13 cellular contexts compared by ENCODE assay signal in the genomic region with DNA sequence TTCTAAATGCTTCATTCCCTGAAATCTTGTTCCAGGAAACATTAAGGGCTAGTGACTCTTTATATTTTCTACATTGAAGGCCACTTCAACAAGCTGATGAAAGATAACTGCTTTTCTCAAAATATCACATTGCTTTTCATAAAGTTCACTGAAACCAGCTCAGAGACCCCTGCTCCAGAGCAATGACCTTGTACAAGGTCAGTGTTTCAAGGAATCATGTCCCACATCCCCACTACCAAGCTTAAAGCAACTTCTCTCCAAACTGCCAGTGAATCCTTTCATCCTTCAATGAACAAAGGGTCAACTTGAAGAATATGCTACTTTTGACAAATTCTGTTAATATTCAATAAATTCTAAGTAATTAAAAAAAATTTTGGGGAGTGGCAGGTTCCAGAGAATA. TPM values are rescaled to one million over a fixed set of nuclear protein-coding genes. Genes with fewer than 3 reads are reported as not detected.
A peak's percentile ranks its signal among the peaks of the same experiment; 100 is the strongest.
DNase-seq lines count a peak whose midpoint lies in the region; ATAC-seq and TF ChIP-seq lines count a peak whose summit lies in the region.
"Had no signal": no experiment of that assay in that cellular context is flagged by ENCODE, and none has a peak within 500 bp of the region (broad histone marks: within the 10 kb centered on the region; RNA-seq: fewer than 3 reads in every experiment).

No MANE protein-coding gene starts in this region.

- H4K20me1 ChIP-seq in BLaER1 (no peaks in the 10 kb centered on the region), DND-41 (ENCODE audit: insufficient read depth, low read length) (no peaks in the 10 kb centered on the region)

- peak overlapping the region; percentile 55; the same call in 1 of the 2 replicates for H3K9ac ChIP-seq in BLaER1
- no peak overlapping the region for H3K9ac ChIP-seq in DND-41 (ENCODE audit: low read depth, low read length)

- no peaks in the 10 kb centered on the region for H3K27me3 ChIP-seq in BLaER1
- H3K27me3 ChIP-seq in DND-41 (ENCODE audit: insufficient read depth, low read length, poor library complexity) = no peaks in the 10 kb centered on the region
- H3K27me3 ChIP-seq in ascending aorta = no peaks in the 10 kb centered on the region
- H3K27me3 ChIP-seq in psoas muscle (ENCODE audit: insufficient read depth in 3 of 3, low read length in 2 of 3) = no peaks in the 10 kb centered on the region

- H3K4me2 ChIP-seq in BLaER1 (peak overlapping the region; percentile 83), DND-41 (ENCODE audit: insufficient read depth, low read length) (no peak overlapping the region)

- no peak overlapping the region for H3K4me3 ChIP-seq in BLaER1
- H3K4me3 ChIP-seq in DND-41 (ENCODE audit: low read depth in 1 of 2, low read length in 2 of 2) = no peak overlapping the region
- H3K4me3 ChIP-seq in ascending aorta = no peak overlapping the region
- no peak overlapping the region for H3K4me3 ChIP-seq in psoas muscle

- H3K36me3 ChIP-seq in BLaER1 (peaks cover 18% of the 10 kb centered on the region; the same call in 1 of the 2 replicates), DND-41 (ENCODE audit: insufficient read depth, low read length) (peaks cover 27% of the 10 kb centered on the region; the same call in 1 of the 2 replicates), ascending aorta (peaks cover 14 to 28% of the 10 kb centered on the region in 2 donors), psoas muscle (ENCODE audit: insufficient read depth in 1 of 2, low read depth in 1 of 2) (peaks cover 0 to 9% of the 10 kb centered on the region in 2 donors)

- intact Hi-C loops in ascending aorta (cut with DNase I) (no loop called here), psoas muscle (cut with DNase I) (loop anchor here in 1 of 2 donors (10.0 kb wide), 1 partner anchor 349 kb away; no protein-coding TSS in a partner anchor)

- H3K9me3 ChIP-seq in BLaER1 (no peaks in the 10 kb centered on the region), DND-41 (ENCODE audit: insufficient read depth, low read length, severe bottlenecking) (no peaks in the 10 kb centered on the region), ascending aorta (no peaks in the 10 kb centered on the region), psoas muscle (no peaks in the 10 kb centered on the region)

- TF ChIP-seq CTCF in DND-41 (IDR thresholded peaks at IDR 0.05; ENCODE audit: borderline replicate concordance, extremely low read depth, low read length, poor library complexity, severe bottlenecking) (no peak), ascending aorta (IDR thresholded peaks at IDR 0.05) (no peak), psoas muscle (IDR thresholded peaks at IDR 0.05) (no peak)

- H3K4me1 ChIP-seq in BLaER1 (peaks cover 83% of the 10 kb centered on the region), DND-41 (ENCODE audit: insufficient read depth, low read length) (peaks cover 27% of the 10 kb centered on the region), ascending aorta (peaks cover 10 to 40% of the 10 kb centered on the region in 2 donors), psoas muscle (peaks cover 64% of the 10 kb centered on the region)

- H3K27ac ChIP-seq in BLaER1 (peak overlapping the region; percentile 81), DND-41 (ENCODE audit: low read length) (peak overlapping the region; percentile 52; the same call in 1 of the 2 replicates), ascending aorta (peak overlapping the region; percentile 74 to 76), psoas muscle (peak overlapping the region; percentile 85)
- H3K27ac ChIP-seq: C4-2B had no signal

- no peak for DNase-seq in DND-41
- DNase-seq in ascending aorta (ENCODE audit: low spot score in 2 of 2) = no peak
- no peak for DNase-seq in psoas muscle
- no peak for DNase-seq in DMS53 (lab: John Stamatoyannopoulos, UW)
- DNase-seq in NCI-H2029 (lab: John Stamatoyannopoulos, UW) = no peak
- no peak for DNase-seq in activated gamma-delta T cell treated with Interleukin-2 at 50 U/mL for 16 hours
- DNase-seq: aorta; NCI-H2107; stimulated activated CD4-positive, alpha-beta T cell treated with anti-CD3 and anti-CD28 coated beads, Interleukin-12 subunit alpha, Interleukin-12 subunit beta, amount 100 ng/mL, for 4 hours; T1000 had no signal

- H2AFZ ChIP-seq in DND-41 (ENCODE audit: low read depth, low read length) = no peak overlapping the region

- no peaks in the 10 kb centered on the region for H3K79me2 ChIP-seq in DND-41 (ENCODE audit: insufficient read depth, low read length)

- no peak; the same call in 2 of the 3 replicates for ATAC-seq in DND-41 (ENCODE audit: insufficient read depth, low read depth)
- no peak for ATAC-seq in psoas muscle

RNA-seq across cellular contexts. Expression of gene SPATA24, which starts 12.0 kb away (rescaled TPM):
- total RNA-seq in ascending aorta = not detected
- total RNA-seq in psoas muscle = 10 to 100 TPM in 2 of 4 donors, 1 to 10 TPM in 2; 6.7 to 14.6 (median 10.6) TPM
- 10 to 100 TPM; 11.2 to 18.8 (median 18.3) TPM for polyA plus RNA-seq in psoas muscle

RNA-seq across cellular contexts. Expression of gene PROB1, which starts 21.0 kb away (rescaled TPM):
- total RNA-seq in ascending aorta (4.3 TPM), psoas muscle (10 to 100 TPM; 42.3 to 86.7 (median 67.9) TPM)
- 10 to 100 TPM; 15.2 to 31.3 (median 30.1) TPM for polyA plus RNA-seq in psoas muscle

RNA-seq across cellular contexts. Expression of gene DNAJC18, which starts 23.5 kb away (rescaled TPM):
- total RNA-seq in ascending aorta = 8.4 TPM
- total RNA-seq in psoas muscle = 10 to 100 TPM in 2 of 4 donors, 1 to 10 TPM in 2; 9.0 to 10.7 (median 10.2) TPM
- 10 to 100 TPM in 2 of 3 donors, 1 to 10 TPM in 1; 2.6 to 14.5 (median 13.7) TPM for polyA plus RNA-seq in psoas muscle

RNA-seq across cellular contexts. Expression of gene MZB1, which starts 26.2 kb away (rescaled TPM):
- total RNA-seq in ascending aorta (8.0 TPM), psoas muscle (1 to 10 TPM in 2 of 4 donors, under 1 TPM in 2; 0.57 to 1.2 (median 0.84) TPM)
- polyA plus RNA-seq in psoas muscle = under 1 TPM; 0.03 to 0.25 (median 0.25) TPM

RNA-seq across cellular contexts. Expression of gene SLC23A1, which starts 32.8 kb away (rescaled TPM):
- total RNA-seq in ascending aorta = not detected
- total RNA-seq in psoas muscle = not detected
- under 1 TPM in 1 of 3 donors, not detected in 2; 0.03 TPM for polyA plus RNA-seq in psoas muscle
- total RNA-seq: aorta, urinary bladder had no signal
- polyA plus RNA-seq: urinary bladder had no signal
